In genomic region chr1:36871146-36871971, GRCh38 we compare ENCODE assay signal across 17 cellular contexts.
DNase-seq lines count a peak whose midpoint lies in the region; TF ChIP-seq lines count a peak whose summit lies in the region.
"Had no signal": no experiment of that assay in that cellular context is flagged by ENCODE, and none has a peak within 500 bp of the region (broad histone marks: within the 10 kb centered on the region; RNA-seq: fewer than 3 reads in every experiment).

No MANE protein-coding gene starts in this region.

- peak overlapping the region in 35 of 59 donors; percentile 6 to 74 (median 46) for H3K27ac ChIP-seq in dorsolateral prefrontal cortex
- H3K27ac ChIP-seq: C4-2B, cardiac muscle cell, heart left ventricle, HL-60 had no signal

- no peak overlapping the region for H3K4me3 ChIP-seq in dorsolateral prefrontal cortex
- H3K4me3 ChIP-seq: cardiac muscle cell, HAP-1, heart left ventricle had no signal

- no peak for TF ChIP-seq CTCF in dorsolateral prefrontal cortex (IDR thresholded peaks at IDR 0.05 in 54 of 56, conservative IDR thresholded peaks at IDR 0.05 in 2 of 56; ENCODE audit: low read depth in 1 of 56, partially characterized antibody in 56 of 56)

- peak; percentile 86 for DNase-seq in H4 (ENCODE audit: low spot score)
- DNase-seq in NCI-H446 (lab: John Stamatoyannopoulos, UW) = peak; percentile 79 to 94
- peak; percentile 39 to 85 (median 73) for DNase-seq in dorsolateral prefrontal cortex
- DNase-seq in retina = peak; percentile 52
- DNase-seq in SKM-1 (lab: John Stamatoyannopoulos, UW; ENCODE audit: unreplicated experiment) = no peak
- no peak for DNase-seq in activated T-cell treated with anti-CD3 and anti-CD28 coated beads, Interleukin-2, amount 50 U/mL, for 48 hours
- no peak for DNase-seq in effector CD4-positive, alpha-beta T cell
- DNase-seq: activated CD8-positive, alpha-beta T cell treated with anti-CD3 and anti-CD28 coated beads for 36 hours; GF-D8; heart left ventricle; naive thymus-derived CD4-positive, alpha-beta T cell; NCI-H226; T-helper 9 cell had no signal

- intact Hi-C loops in dorsolateral prefrontal cortex (cut with DNase I) = no loop called here

- peaks cover 0 to 4% (median 0%) of the 10 kb centered on the region in 45 donors for H3K27me3 ChIP-seq in dorsolateral prefrontal cortex
- H3K27me3 ChIP-seq: cardiac muscle cell had no signal

Comparison
In these comparisons a context has a peak if more than half of its experiments do, and no peak if none do; other contexts are left out.
1. DNase-seq: peak in H4 (single experiment), NCI-H446 (2 of 2), dorsolateral prefrontal cortex (10 of 10) and retina (single experiment); none in SKM-1 (single experiment), activated T-cell treated with anti-CD3 and anti-CD28 coated beads, Interleukin-2, amount 50 U/mL, for 48 hours (0 of 2) and effector CD4-positive, alpha-beta T cell (single experiment).